8 cellular contexts compared by ENCODE assay signal in the genomic region with DNA sequence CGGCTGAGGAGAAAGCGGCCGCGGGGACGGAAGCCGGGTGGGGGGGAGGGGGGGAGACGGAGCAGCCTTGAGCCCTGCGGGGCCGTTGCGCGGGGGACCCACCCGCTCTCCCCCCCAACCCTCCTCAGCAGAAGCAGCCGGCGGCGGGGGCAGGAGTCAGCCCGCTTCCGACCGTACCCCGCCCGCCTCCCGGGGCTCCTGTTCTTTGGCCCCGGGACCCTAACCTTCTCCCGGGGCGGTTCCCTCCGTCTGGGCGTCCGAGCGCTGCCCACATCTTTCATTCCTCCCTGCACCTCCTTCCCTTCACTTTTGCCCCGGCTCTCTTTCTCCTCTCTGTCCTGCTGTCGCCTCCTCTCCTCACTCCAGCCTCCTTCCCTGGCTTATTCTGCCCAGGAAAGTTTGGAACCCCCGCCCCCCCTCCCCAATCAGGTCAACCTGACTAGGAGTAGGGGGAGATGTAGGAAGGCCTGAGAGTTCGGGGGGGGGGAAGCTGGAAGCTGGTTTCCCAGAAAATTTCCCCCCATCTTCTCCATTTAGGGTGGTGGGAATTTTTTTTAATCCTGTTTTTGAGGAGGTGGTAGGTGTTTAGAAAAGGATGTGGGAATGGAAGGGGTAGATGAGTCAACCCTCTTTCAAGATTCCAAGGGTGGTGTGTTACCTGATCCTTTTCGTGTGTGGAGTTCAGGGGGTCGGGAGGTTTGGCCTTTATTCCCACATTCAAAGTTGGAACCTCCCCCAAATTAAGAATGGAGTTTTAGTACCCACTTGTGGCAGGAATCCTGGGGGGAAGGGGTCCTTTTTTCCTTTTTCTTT. TPM values are rescaled to one million over a fixed set of nuclear protein-coding genes. Genes with fewer than 3 reads are reported as not detected.
DNase-seq lines count a peak whose midpoint lies in the region; ATAC-seq and FAIRE-seq lines count a peak whose summit lies in the region.

No MANE protein-coding gene starts in this region.

- H3K27ac ChIP-seq in iPS-18a (ENCODE audit: low read length) = no peak overlapping the region

- peak overlapping the region; percentile 69 for H3K27ac Mint-ChIP-seq in activated T-helper 2 cell treated with anti-CD3 and anti-CD28 coated beads, Interferon-gamma antibody, Interleukin-2, Interleukin-4, amounts not matched to agents 10 μg/mL and 5 μg/mL and 100 μg/mL, durations not matched to agents 14 hours and 24 hours and 36 hours
- H3K27ac Mint-ChIP-seq in stimulated activated memory B cell treated with anti-CD40 and anti-IgM and Interleukin-4, amounts not matched to agents 10 μg/mL and 1 μg/mL and 100 μg/mL, for 72 hours = peak overlapping the region; percentile 64

- peaks cover 56% of the 10 kb centered on the region for H3K4me1 Mint-ChIP-seq in activated T-helper 2 cell treated with anti-CD3 and anti-CD28 coated beads, Interferon-gamma antibody, Interleukin-2, Interleukin-4, amounts not matched to agents 10 μg/mL and 5 μg/mL and 100 μg/mL, durations not matched to agents 14 hours and 24 hours and 36 hours (ENCODE audit: low read depth)
- H3K4me1 Mint-ChIP-seq in stimulated activated memory B cell treated with anti-CD40 and anti-IgM and Interleukin-4, amounts not matched to agents 10 μg/mL and 1 μg/mL and 100 μg/mL, for 72 hours = peaks cover 65% of the 10 kb centered on the region

- peaks cover 27% of the 10 kb centered on the region for H3K36me3 Mint-ChIP-seq in activated T-helper 2 cell treated with anti-CD3 and anti-CD28 coated beads, Interferon-gamma antibody, Interleukin-2, Interleukin-4, amounts not matched to agents 10 μg/mL and 5 μg/mL and 100 μg/mL, durations not matched to agents 14 hours and 24 hours and 36 hours (ENCODE audit: low read depth)
- H3K36me3 Mint-ChIP-seq in stimulated activated memory B cell treated with anti-CD40 and anti-IgM and Interleukin-4, amounts not matched to agents 10 μg/mL and 1 μg/mL and 100 μg/mL, for 72 hours = peaks cover 12% of the 10 kb centered on the region

- no peaks in the 10 kb centered on the region for H3K36me3 ChIP-seq in iPS-18a (ENCODE audit: control insufficient read depth, low read depth, low read length)

- peak; percentile 12 for ATAC-seq in GM18907 (IDR thresholded peaks at IDR 0.05; ENCODE audit: unreplicated experiment)
- peak; percentile 3 for ATAC-seq in HG03039 (IDR thresholded peaks at IDR 0.05; ENCODE audit: unreplicated experiment)
- no peak for ATAC-seq in stimulated activated memory B cell treated with anti-CD40 and anti-IgM and Interleukin-4, amounts not matched to agents 10 μg/mL and 1 μg/mL and 100 μg/mL, for 72 hours
- ATAC-seq in HG02938 (IDR thresholded peaks at IDR 0.05; ENCODE audit: unreplicated experiment) = no peak

- H3K4me1 ChIP-seq in iPS-18a (ENCODE audit: control insufficient read depth, low read depth, low read length) = peaks cover 36% of the 10 kb centered on the region

- FAIRE-seq in GM19239 (lab: Jason Lieb, UNC) = no peak

- no peaks in the 10 kb centered on the region for H3K9me3 Mint-ChIP-seq in activated T-helper 2 cell treated with anti-CD3 and anti-CD28 coated beads, Interferon-gamma antibody, Interleukin-2, Interleukin-4, amounts not matched to agents 10 μg/mL and 5 μg/mL and 100 μg/mL, durations not matched to agents 14 hours and 24 hours and 36 hours
- H3K9me3 Mint-ChIP-seq in stimulated activated memory B cell treated with anti-CD40 and anti-IgM and Interleukin-4, amounts not matched to agents 10 μg/mL and 1 μg/mL and 100 μg/mL, for 72 hours = no peaks in the 10 kb centered on the region

- H3K4me3 ChIP-seq in iPS-18a (ENCODE audit: low read length) = peak overlapping the region; percentile 65

- H3K27me3 Mint-ChIP-seq in activated T-helper 2 cell treated with anti-CD3 and anti-CD28 coated beads, Interferon-gamma antibody, Interleukin-2, Interleukin-4, amounts not matched to agents 10 μg/mL and 5 μg/mL and 100 μg/mL, durations not matched to agents 14 hours and 24 hours and 36 hours (ENCODE audit: low read depth) = peaks cover 9% of the 10 kb centered on the region
- no peaks in the 10 kb centered on the region for H3K27me3 Mint-ChIP-seq in stimulated activated memory B cell treated with anti-CD40 and anti-IgM and Interleukin-4, amounts not matched to agents 10 μg/mL and 1 μg/mL and 100 μg/mL, for 72 hours

- no peak for DNase-seq in activated T-helper 2 cell treated with anti-CD3 and anti-CD28 coated beads, Interferon-gamma antibody, Interleukin-2, Interleukin-4, amounts not matched to agents 10 μg/mL and 5 μg/mL and 100 μg/mL, durations not matched to agents 14 hours and 24 hours and 36 hours (ENCODE audit: low spot score)
- DNase-seq in NCI-H774 (lab: John Stamatoyannopoulos, UW) = no peak
- no peak for DNase-seq in GM19239 (ENCODE audit: insufficient read length, low spot score)

- H3K27me3 ChIP-seq in iPS-18a (ENCODE audit: control insufficient read depth, insufficient read depth, low read length) = no peaks in the 10 kb centered on the region

- intact Hi-C loops in activated T-helper 2 cell treated with anti-CD3 and anti-CD28 coated beads, Interferon-gamma antibody, Interleukin-2, Interleukin-4, amounts not matched to agents 10 μg/mL and 5 μg/mL and 100 μg/mL, durations not matched to agents 14 hours and 24 hours and 36 hours (cut with micrococcal nuclease) = loop anchor here (2.0 to 10.0 kb wide), 7 partner anchors 17 to 577 kb away; a partner anchor contains a TSS

- H3K4me3 Mint-ChIP-seq in activated T-helper 2 cell treated with anti-CD3 and anti-CD28 coated beads, Interferon-gamma antibody, Interleukin-2, Interleukin-4, amounts not matched to agents 10 μg/mL and 5 μg/mL and 100 μg/mL, durations not matched to agents 14 hours and 24 hours and 36 hours (ENCODE audit: low read depth) = peak overlapping the region; percentile 83
- H3K4me3 Mint-ChIP-seq in stimulated activated memory B cell treated with anti-CD40 and anti-IgM and Interleukin-4, amounts not matched to agents 10 μg/mL and 1 μg/mL and 100 μg/mL, for 72 hours = peak overlapping the region; percentile 93

- H3K9me3 ChIP-seq in iPS-18a (ENCODE audit: control insufficient read depth, low read depth, low read length) = no peaks in the 10 kb centered on the region

- H3K9ac ChIP-seq in iPS-18a (ENCODE audit: low read length) = peak overlapping the region; percentile 64

RNA-seq across cellular contexts. Expression of a gene that starts 0.4 kb away (rescaled TPM):
- total RNA-seq in activated T-helper 2 cell treated with anti-CD3 and anti-CD28 coated beads, Interferon-gamma antibody, Interleukin-2, Interleukin-4, amounts not matched to agents 10 μg/mL and 5 μg/mL and 100 μg/mL, durations not matched to agents 14 hours and 24 hours and 36 hours = 10.7 and 11.3 TPM in 2 replicates

Comparison
In these comparisons a context has a peak if more than half of its experiments do, and no peak if none do; other contexts are left out.
1. ATAC-seq: peak in GM18907 (single experiment) and HG03039 (single experiment); none in stimulated activated memory B cell treated with anti-CD40 and anti-IgM and Interleukin-4, amounts not matched to agents 10 μg/mL and 1 μg/mL and 100 μg/mL, for 72 hours (single experiment) and HG02938 (single experiment).